In genomic region chr20:33840759-33841438, GRCh38 we compare ENCODE assay signal across 18 cellular contexts. TPM values are rescaled to one million over a fixed set of nuclear protein-coding genes. Genes with fewer than 3 reads are reported as not detected.
DNase-seq lines count a peak whose midpoint lies in the region; ATAC-seq and TF ChIP-seq lines count a peak whose summit lies in the region.
"Had no signal": no experiment of that assay in that cellular context is flagged by ENCODE, and none has a peak within 500 bp of the region (broad histone marks: within the 10 kb centered on the region; RNA-seq: fewer than 3 reads in every experiment).

No MANE protein-coding gene starts in this region.

- intact Hi-C loops in CD4-positive, alpha-beta memory T cell (cut with micrococcal nuclease): no loop called here
- intact Hi-C loops in colonic mucosa (cut with DNase I): no loop called here

- H2AFZ ChIP-seq in KMS-11 (ENCODE audit: low read depth): no peak overlapping the region

- POLR2A ChIA-PET in CD4-positive, alpha-beta memory T cell (lab: Charles Lee; ENCODE audit: partially characterized antibody): interaction anchor here (1.3 to 2.7 kb wide), 3 partner anchors 19 to 271 kb away, joined by 3 to 10 read pairs (median 4); partner anchors contain the start of genes CHMP4B and EIF2S2

- H3K9me3 ChIP-seq in CD4-positive, alpha-beta memory T cell (ENCODE audit: control insufficient read depth in 1 of 2, low read length in 2 of 2): no peaks in the 10 kb centered on the region
- H3K9me3 ChIP-seq in T-helper 17 cell (ENCODE audit: control insufficient read depth, low read length, poor library complexity, severe bottlenecking) (no peaks in the 10 kb centered on the region), colonic mucosa (no peaks in the 10 kb centered on the region)
- H3K9me3 ChIP-seq: esophagus muscularis mucosa, sigmoid colon, thoracic aorta had no signal

- H3K4me3 ChIP-seq in CD4-positive, alpha-beta memory T cell (ENCODE audit: low read length in 2 of 2): no peak overlapping the region
- H3K4me3 ChIP-seq in KMS-11 (IDR thresholded peaks at IDR 0.05; ENCODE audit: insufficient read depth, low read depth, low read length) (no peak overlapping the region), colonic mucosa (no peak overlapping the region)
- H3K4me3 ChIP-seq: esophagus muscularis mucosa, sigmoid colon, thoracic aorta had no signal

- H3K4me2 ChIP-seq in KMS-11: peak overlapping the region; percentile 43

- H3K27me3 Mint-ChIP-seq in CD4-positive, alpha-beta memory T cell: no peaks in the 10 kb centered on the region
- H3K27me3 Mint-ChIP-seq in T-helper 17 cell (no peaks in the 10 kb centered on the region), mesothelial cell of epicardium (ENCODE audit: low read depth) (no peaks in the 10 kb centered on the region), endothelial cell (ENCODE audit: unreplicated experiment) (no peaks in the 10 kb centered on the region)

- no peaks in the 10 kb centered on the region for H3K9me3 Mint-ChIP-seq in CD4-positive, alpha-beta memory T cell
- H3K9me3 Mint-ChIP-seq in mesothelial cell of epicardium (no peaks in the 10 kb centered on the region), endothelial cell (ENCODE audit: unreplicated experiment) (no peaks in the 10 kb centered on the region)

- ATAC-seq in T-helper 17 cell: no peak

- H3K4me3 Mint-ChIP-seq in CD4-positive, alpha-beta memory T cell: peak overlapping the region in 1 of 8 donors; percentile 15
- no peak overlapping the region for H3K4me3 Mint-ChIP-seq in T-helper 17 cell
- no peak overlapping the region for H3K4me3 Mint-ChIP-seq in mesothelial cell of epicardium
- H3K4me3 Mint-ChIP-seq in endothelial cell (ENCODE audit: unreplicated experiment): no peak overlapping the region

- H4K20me1 ChIP-seq in KMS-11 (ENCODE audit: insufficient read depth): peaks cover 19% of the 10 kb centered on the region; the same call in 1 of the 2 replicates

- H3K36me3 Mint-ChIP-seq in CD4-positive, alpha-beta memory T cell: peaks cover 4% of the 10 kb centered on the region in 2 donors
- H3K36me3 Mint-ChIP-seq in T-helper 17 cell (ENCODE audit: low read depth) (no peaks in the 10 kb centered on the region), mesothelial cell of epicardium (peaks cover 3% of the 10 kb centered on the region), endothelial cell (ENCODE audit: low read depth, unreplicated experiment) (peaks cover 3% of the 10 kb centered on the region)

- H3K4me1 Mint-ChIP-seq in CD4-positive, alpha-beta memory T cell: peaks cover 72 to 95% (median 85%) of the 10 kb centered on the region in 4 donors
- H3K4me1 Mint-ChIP-seq in T-helper 17 cell (peaks cover 69% of the 10 kb centered on the region), mesothelial cell of epicardium (peaks cover 66% of the 10 kb centered on the region), endothelial cell (ENCODE audit: unreplicated experiment) (peaks cover 86% of the 10 kb centered on the region)

- CTCF ChIA-PET in CD4-positive, alpha-beta memory T cell (lab: Charles Lee; ENCODE audit: partially characterized antibody): interaction anchor here (0.7 to 1.0 kb wide), 4 partner anchors 20 to 75 kb away, joined by 3 read pairs; no protein-coding TSS in a partner anchor

- no peak overlapping the region for H3K9ac ChIP-seq in KMS-11
- H3K9ac ChIP-seq in colonic mucosa (ENCODE audit: low read depth in 2 of 2, low read length in 2 of 2): peak overlapping the region in 1 of 2 donors; percentile 29

- H3K27me3 ChIP-seq in CD4-positive, alpha-beta memory T cell (ENCODE audit: insufficient read depth, low read length): no peaks in the 10 kb centered on the region
- H3K27me3 ChIP-seq in KMS-11 (ENCODE audit: insufficient read depth, low read depth): no peaks in the 10 kb centered on the region
- no peaks in the 10 kb centered on the region for H3K27me3 ChIP-seq in colonic mucosa
- H3K27me3 ChIP-seq: esophagus muscularis mucosa, sigmoid colon had no signal

- peaks cover 86% of the 10 kb centered on the region for H3K4me1 ChIP-seq in CD4-positive, alpha-beta memory T cell (ENCODE audit: insufficient read depth, low read length)
- H3K4me1 ChIP-seq in KMS-11 (ENCODE audit: low read depth, poor library complexity, severe bottlenecking) (peaks cover 98% of the 10 kb centered on the region), colonic mucosa (peaks cover 56% of the 10 kb centered on the region)

- DNase-seq in CD4-positive, alpha-beta memory T cell: no peak
- DNase-seq in T-helper 17 cell: no peak
- no peak for DNase-seq in mesothelial cell of epicardium (ENCODE audit: low spot score in 2 of 2, unreplicated experiment in 2 of 2)
- no peak for DNase-seq in colonic mucosa
- DNase-seq in endothelial cell (ENCODE audit: low spot score): no peak
- no peak for DNase-seq in EL
- DNase-seq: AML-193; GOT3; head of caudate nucleus; NCI-H1930; NCI-H774; occipital lobe; stimulated activated CD4-positive, alpha-beta T cell treated with anti-CD3 and anti-CD28 coated beads, Interleukin-4, amount 100 ng/mL, for 1 hour; T-helper 1 cell had no signal

- TF ChIP-seq CTCF in KMS-11 (conservative IDR thresholded peaks at IDR 0.05; ENCODE audit: low read depth, low read length) (no peak), mesothelial cell of epicardium (IDR thresholded peaks at IDR 0.05; ENCODE audit: unreplicated experiment) (no peak), colonic mucosa (IDR thresholded peaks at IDR 0.05) (no peak), endothelial cell (IDR thresholded peaks at IDR 0.05; ENCODE audit: unreplicated experiment) (no peak)

- no peak overlapping the region for H3K27ac ChIP-seq in CD4-positive, alpha-beta memory T cell (ENCODE audit: low read depth, low read length)
- peak overlapping the region; percentile 16; the same call in 1 of the 2 replicates for H3K27ac ChIP-seq in KMS-11
- no peak overlapping the region for H3K27ac ChIP-seq in colonic mucosa
- H3K27ac ChIP-seq: esophagus muscularis mucosa, thoracic aorta had no signal

- H3K36me3 ChIP-seq in CD4-positive, alpha-beta memory T cell (ENCODE audit: insufficient read depth, low read length): no peaks in the 10 kb centered on the region
- no peaks in the 10 kb centered on the region for H3K36me3 ChIP-seq in KMS-11 (ENCODE audit: insufficient read depth)
- H3K36me3 ChIP-seq in colonic mucosa: no peaks in the 10 kb centered on the region
- H3K36me3 ChIP-seq: esophagus muscularis mucosa, sigmoid colon, thoracic aorta had no signal

- peak overlapping the region in 4 of 7 donors; percentile 47 to 67 (median 56) for H3K27ac Mint-ChIP-seq in CD4-positive, alpha-beta memory T cell
- H3K27ac Mint-ChIP-seq in T-helper 17 cell: peak overlapping the region; percentile 87
- peak overlapping the region; percentile 23 for H3K27ac Mint-ChIP-seq in mesothelial cell of epicardium
- no peak overlapping the region for H3K27ac Mint-ChIP-seq in endothelial cell (ENCODE audit: unreplicated experiment)

- H3K79me2 ChIP-seq in KMS-11 (ENCODE audit: insufficient read depth, low read depth): peaks cover 100% of the 10 kb centered on the region

RNA-seq across cellular contexts. Expression of gene CHMP4B, which starts 29.8 kb away (rescaled TPM):
- total RNA-seq in CD4-positive, alpha-beta memory T cell: 10 to 100 TPM; 53.0 to 54.0 TPM
- 1 to 10 TPM; 1.2 to 5.3 TPM for polyA plus RNA-seq in CD4-positive, alpha-beta memory T cell
- 10 to 100 TPM; 48.6 to 50.6 TPM for total RNA-seq in T-helper 17 cell
- 76.9 to 79.4 TPM (median 77.7 TPM) in 3 replicates for total RNA-seq in mesothelial cell of epicardium
- total RNA-seq in colonic mucosa: 100 to 1,000 TPM; 165 to 227 TPM
- 117 TPM for total RNA-seq in endothelial cell (ENCODE audit: unreplicated experiment)
